Comparison of ENCODE assay signal across 8 cellular contexts in the genomic region with DNA sequence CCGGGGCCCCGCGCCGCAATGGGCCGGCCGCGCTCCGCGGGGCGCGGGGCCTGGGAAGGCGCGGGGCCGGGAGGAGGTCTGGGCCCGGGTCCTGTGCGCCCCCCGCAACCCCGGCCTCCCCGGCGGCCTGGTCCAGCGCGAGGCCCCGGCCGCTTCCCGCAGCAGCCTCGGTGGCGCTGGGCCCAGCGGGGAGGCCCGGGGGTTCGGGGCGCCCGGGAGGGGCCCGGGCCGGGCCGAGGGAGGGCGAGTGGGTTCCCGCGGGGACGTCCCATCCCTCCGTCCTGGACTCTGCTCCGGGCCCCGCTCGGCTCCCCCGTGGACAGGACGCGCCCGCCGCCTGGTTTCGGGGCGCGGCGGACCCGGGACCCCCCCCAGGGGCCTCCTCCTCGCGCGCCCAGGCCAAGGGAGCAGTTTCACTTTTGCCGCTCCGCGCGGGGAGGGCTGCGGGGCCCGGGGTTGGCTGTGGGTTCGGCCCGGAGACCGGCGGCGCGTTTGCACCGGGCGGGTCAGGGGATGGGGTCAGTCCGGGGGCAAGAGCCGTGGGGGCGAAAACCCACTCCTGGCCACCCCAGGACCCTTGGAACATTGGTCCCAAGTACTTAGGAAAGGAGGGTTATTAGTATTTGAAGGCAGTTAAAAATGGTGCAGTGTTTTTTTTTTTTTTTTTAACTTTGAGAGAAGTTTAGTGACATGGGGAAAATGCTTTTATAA. TPM values are rescaled to one million over a fixed set of nuclear protein-coding genes. Genes with fewer than 3 reads are reported as not detected.
DNase-seq lines count a peak whose midpoint lies in the region; TF ChIP-seq lines count a peak whose summit lies in the region.

No MANE protein-coding gene starts in this region.

- no peaks in the 10 kb centered on the region for H3K27me3 ChIP-seq in ovary

- no peak for TF ChIP-seq CTCF in ovary (IDR thresholded peaks at IDR 0.05)

- peak overlapping the region; percentile 89 to 93 for H3K27ac ChIP-seq in ovary

- WGBS in ovary, 3 donors = 0 to 1% (median 1%) methylated on average over 19 to 73 of the region's 73 CpGs

- TF ChIP-seq POLR2A in GM18526 (IDR thresholded peaks at IDR 0.05; ENCODE audit: extremely low read depth, insufficient read length) = peak; percentile 36
- TF ChIP-seq POLR2A in ovary (IDR thresholded peaks at IDR 0.05) = no peak

- H3K36me3 ChIP-seq in ovary = no peaks in the 10 kb centered on the region

- intact Hi-C loops in head of caudate nucleus (cut with DNase I) (loop anchor here (5.0 kb wide), 1 partner anchor 57 kb away; no protein-coding TSS in a partner anchor), ovary (cut with DNase I) (loop anchor here in 1 of 4 donors (10.0 kb wide), 1 partner anchor 71 kb away; no protein-coding TSS in a partner anchor)

- TF ChIP-seq EP300 in ovary (IDR thresholded peaks at IDR 0.05) = no peak

- H3K4me3 ChIP-seq in ovary = peak overlapping the region; percentile 93

- H3K9me3 ChIP-seq in ovary = no peaks in the 10 kb centered on the region

- DNase-seq in NCI-H69 (lab: John Stamatoyannopoulos, UW) (peak; percentile 75), head of caudate nucleus (peak in 28 of 42 donors; percentile 26 to 73 (median 44)), ovary (peak; percentile 51 to 72 (median 65)), NCI-H2196 (lab: John Stamatoyannopoulos, UW; ENCODE audit: unreplicated experiment) (no peak), NCI-H2029 (lab: John Stamatoyannopoulos, UW) (no peak), SHP77 (lab: John Stamatoyannopoulos, UW) (no peak)
- peak; percentile 46 for DNase-seq in activated effector memory CD4-positive, alpha-beta T cell treated with Interleukin-2 at 50 U/mL for 16 hours

- peaks cover 11% of the 10 kb centered on the region for H3K4me1 ChIP-seq in ovary (ENCODE audit: insufficient read depth)

RNA-seq across cellular contexts. Expression of a gene that starts 0.6 kb away (rescaled TPM):
- 10 to 100 TPM; 14.2 to 42.1 (median 34.5) TPM for total RNA-seq in ovary
- polyA plus RNA-seq in ovary = 10 to 100 TPM; 11.6 to 21.8 TPM

Comparison
In these comparisons a context has a peak if more than half of its experiments do, and no peak if none do; other contexts are left out.
1. DNase-seq: peak in NCI-H69 (single experiment), activated effector memory CD4-positive, alpha-beta T cell treated with Interleukin-2 at 50 U/mL for 16 hours (single experiment), head of caudate nucleus (28 of 42) and ovary (5 of 5); none in NCI-H2196 (single experiment), NCI-H2029 (single experiment) and SHP77 (0 of 2).